Comparison of ENCODE assay signal across 34 cellular contexts in the genomic region with DNA sequence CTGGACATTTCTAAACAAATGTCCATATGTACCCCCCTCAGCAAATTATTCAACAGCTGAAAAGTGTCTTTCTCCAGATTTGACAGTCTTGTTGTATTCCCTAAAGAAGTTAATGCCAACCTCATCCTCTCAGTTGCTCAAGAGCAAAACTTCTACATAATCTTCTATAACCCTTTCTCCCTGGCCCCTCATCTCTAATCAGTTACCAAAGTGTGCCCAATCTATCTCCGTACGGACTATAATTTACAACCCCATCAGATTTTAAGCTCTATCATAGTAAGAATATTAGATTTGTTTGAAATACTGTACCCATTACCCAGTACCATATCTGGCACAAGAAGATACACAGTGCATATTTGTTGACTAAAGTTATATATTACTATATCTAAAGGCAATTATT.
"Had no signal": no experiment of that assay in that cellular context is flagged by ENCODE, and none has a peak within 500 bp of the region (broad histone marks: within the 10 kb centered on the region; RNA-seq: fewer than 3 reads in every experiment).

No MANE protein-coding gene starts in this region.

- H3K9ac ChIP-seq: KMS-11 had no signal

- H3K27me3 ChIP-seq: MG63 had no signal

- H3K36me3 ChIP-seq: MG63 had no signal

- DNase-seq: Karpas-422, Kasumi-1, KG1, MG63, MM.1S, MV-4-11, NCI-H1048, NCI-H1092, NCI-H1092 treated with DMSO at 0.1 percent for 48 hours, NCI-H1105, NCI-H1105 treated with DMSO at 0.1 percent for 48 hours, NCI-H1417, NCI-H1417 treated with DMSO at 0.1 percent for 48 hours, NCI-H1436, NCI-H1436 treated with DMSO at 0.1 percent for 48 hours, NCI-H146, NCI-H1694, NCI-H1694 treated with DMSO at 0.1 percent for 48 hours, NCI-H187, NCI-H187 treated with DMSO at 0.1 percent for 48 hours, NCI-H1930, NCI-H2029, NCI-H2029 treated with DMSO at 0.1 percent for 48 hours, NCI-H2081, NCI-H2081 treated with DMSO at 0.1 percent for 48 hours, NCI-H2107, NCI-H2171, NCI-H2171 treated with DMSO at 0.1 percent for 48 hours, NCI-H2227 treated with DMSO at 0.1 percent for 48 hours, NCI-H226, NCI-H345, NCI-H446, NCI-H446 treated with DMSO at 0.1 percent for 48 hours had no signal

- H3K4me2 ChIP-seq: KMS-11 had no signal

- H3K4me3 ChIP-seq: MG63 had no signal

- H3K9me3 ChIP-seq: MG63 had no signal

- H3K27ac ChIP-seq: KMS-11 had no signal
